In genomic region chr1:206658264-206658980, GRCh38 we compare ENCODE assay signal across 8 cellular contexts.
DNase-seq lines count a peak whose midpoint lies in the region; ATAC-seq and TF ChIP-seq lines count a peak whose summit lies in the region.

No MANE protein-coding gene starts in this region.

- no peaks in the 10 kb centered on the region for H3K36me3 ChIP-seq in mucosa of rectum (ENCODE audit: control insufficient read depth in 2 of 2, insufficient read depth in 2 of 2, low read length in 2 of 2)

- H3K27ac ChIP-seq in HL-60 (replicated peaks) (no peak overlapping the region), coronary artery (peak overlapping the region; percentile 85 to 93), mucosa of rectum (ENCODE audit: low read depth in 2 of 2, low read length in 2 of 2) (peak overlapping the region; percentile 5 to 74)

- no peaks in the 10 kb centered on the region for H3K9me3 ChIP-seq in mucosa of rectum (ENCODE audit: control insufficient read depth in 2 of 2, low read length in 2 of 2)

- H3K4me1 ChIP-seq in mucosa of rectum (ENCODE audit: control insufficient read depth in 2 of 2, insufficient read depth in 2 of 2, low read length in 2 of 2), result peaks cover 14 to 18% of the 10 kb centered on the region in 2 donors

- peak overlapping the region in 1 of 2 donors; percentile 5 for H3K9ac ChIP-seq in mucosa of rectum (ENCODE audit: low read depth in 1 of 2, low read length in 2 of 2)

- ATAC-seq in GM18861 (IDR thresholded peaks at IDR 0.05; ENCODE audit: unreplicated experiment) (no peak), HG02981 (IDR thresholded peaks at IDR 0.05; ENCODE audit: unreplicated experiment) (no peak)

- DNase-seq in DMS53 (lab: John Stamatoyannopoulos, UW), result peak; percentile 51
- peak in 1 of 2 experiments; percentile 54 for DNase-seq in HL-60 (ENCODE audit: low read depth in 1 of 2, low spot score in 1 of 2)
- peak; percentile 79 for DNase-seq in UCSD-AML1 (lab: John Stamatoyannopoulos, UW; ENCODE audit: unreplicated experiment)
- DNase-seq in coronary artery (ENCODE audit: low spot score), result no peak
- DNase-seq in inferior parietal cortex (ENCODE audit: extremely low spot score), result no peak

- H3K27me3 ChIP-seq in HL-60 (ENCODE audit: insufficient read depth, poor library complexity, severe bottlenecking) (no peaks in the 10 kb centered on the region), mucosa of rectum (ENCODE audit: control insufficient read depth in 2 of 2, insufficient read depth in 2 of 2, low read length in 2 of 2) (no peaks in the 10 kb centered on the region)

- H3K4me3 ChIP-seq in HL-60 (replicated peaks; ENCODE audit: insufficient read depth, low read length) (no peak overlapping the region), coronary artery (peak overlapping the region; percentile 54), mucosa of rectum (ENCODE audit: low read length in 2 of 2) (peak overlapping the region in 1 of 2 donors; percentile 29)

- TF ChIP-seq CTCF in HL-60 (IDR thresholded peaks at IDR 0.05; ENCODE audit: insufficient read depth, low read length) (peak; percentile 96), coronary artery (IDR thresholded peaks at IDR 0.05) (peak; percentile 58)

Comparison
In these comparisons a context has a peak if more than half of its experiments do, and no peak if none do; other contexts are left out.
1. DNase-seq: peak in DMS53 (single experiment) and UCSD-AML1 (single experiment); none in coronary artery (single experiment) and inferior parietal cortex (single experiment).